In genomic region chr2:194343167-194343566, GRCh38 we compare ENCODE assay signal across 18 cellular contexts.
"Had no signal": no experiment of that assay in that cellular context is flagged by ENCODE, and none has a peak within 500 bp of the region (broad histone marks: within the 10 kb centered on the region; RNA-seq: fewer than 3 reads in every experiment).

No MANE protein-coding gene starts in this region.

- H3K4me1 Mint-ChIP-seq: activated CD4-positive, alpha-beta T cell treated with anti-CD3 and anti-CD28 coated beads, Interleukin-2, amount 10 ng/mL, durations not matched to agents 7 days and 5 days; stimulated activated naive CD8-positive, alpha-beta T cell treated with anti-CD3 and anti-CD28 coated beads, Interleukin-15, amount 100 ng/mL, for 72 hours had no signal

- H3K27ac Mint-ChIP-seq: activated CD4-positive, alpha-beta T cell treated with anti-CD3 and anti-CD28 coated beads, Interleukin-2, amount 10 ng/mL, durations not matched to agents 7 days and 5 days; activated naive CD8-positive, alpha-beta T cell; activated T-cell treated with anti-CD3 and anti-CD28 coated beads, Interleukin-2, amount 50 U/mL, for 72 hours; brain; immature natural killer cell; stimulated activated naive CD8-positive, alpha-beta T cell treated with anti-CD3 and anti-CD28 coated beads, Interleukin-15, amount 100 ng/mL, for 72 hours had no signal

- DNase-seq: activated CD4-positive, alpha-beta T cell treated with anti-CD3 and anti-CD28 coated beads, Interleukin-2, amount 10 ng/mL, durations not matched to agents 7 days and 5 days; activated CD4-positive, CD25-positive, alpha-beta regulatory T cell; activated CD8-positive, alpha-beta memory T cell treated with anti-CD3 and anti-CD28 coated beads, Interleukin-2, amount 50 U/mL, for 48 hours; activated gamma-delta T cell treated with Interleukin-2 at 50 U/mL for 16 hours; activated T-cell treated with anti-CD3 and anti-CD28 coated beads, Interleukin-2, amount 50 U/mL, for 72 hours; amygdala; cortex of kidney; effector CD4-positive, alpha-beta T cell; gastrocnemius medialis; heart left ventricle; immature natural killer cell; right lobe of liver; spleen; stimulated activated naive CD8-positive, alpha-beta T cell treated with anti-CD3 and anti-CD28 coated beads, Interleukin-15, amount 100 ng/mL, for 72 hours; upper lobe of left lung had no signal

- H3K27me3 Mint-ChIP-seq: activated CD4-positive, alpha-beta T cell treated with anti-CD3 and anti-CD28 coated beads, Interleukin-2, amount 10 ng/mL, durations not matched to agents 7 days and 5 days; activated naive CD8-positive, alpha-beta T cell; stimulated activated naive CD8-positive, alpha-beta T cell treated with anti-CD3 and anti-CD28 coated beads, Interleukin-15, amount 100 ng/mL, for 72 hours had no signal

- H3K9me3 ChIP-seq: gastrocnemius medialis, heart left ventricle, right lobe of liver, spleen, upper lobe of left lung had no signal

- H3K27me3 ChIP-seq: gastrocnemius medialis, heart left ventricle, right lobe of liver, spleen, upper lobe of left lung had no signal

- H3K27ac ChIP-seq: gastrocnemius medialis, heart left ventricle, right lobe of liver, spleen, upper lobe of left lung had no signal

- H3K9me3 Mint-ChIP-seq: activated CD4-positive, alpha-beta T cell treated with anti-CD3 and anti-CD28 coated beads, Interleukin-2, amount 10 ng/mL, durations not matched to agents 7 days and 5 days; activated T-cell treated with anti-CD3 and anti-CD28 coated beads, Interleukin-2, amount 50 U/mL, for 72 hours; brain; stimulated activated naive CD8-positive, alpha-beta T cell treated with anti-CD3 and anti-CD28 coated beads, Interleukin-15, amount 100 ng/mL, for 72 hours had no signal

- H3K4me3 Mint-ChIP-seq: activated CD4-positive, alpha-beta T cell treated with anti-CD3 and anti-CD28 coated beads, Interleukin-2, amount 10 ng/mL, durations not matched to agents 7 days and 5 days; activated naive CD8-positive, alpha-beta T cell; activated T-cell treated with anti-CD3 and anti-CD28 coated beads, Interleukin-2, amount 50 U/mL, for 72 hours; brain; immature natural killer cell; stimulated activated naive CD8-positive, alpha-beta T cell treated with anti-CD3 and anti-CD28 coated beads, Interleukin-15, amount 100 ng/mL, for 72 hours had no signal

- H3K4me1 ChIP-seq: gastrocnemius medialis, heart left ventricle, right lobe of liver, spleen, upper lobe of left lung had no signal

- ATAC-seq: activated T-cell treated with anti-CD3 and anti-CD28 coated beads, Interleukin-2, amount 50 U/mL, for 72 hours; gastrocnemius medialis; heart left ventricle; right lobe of liver; stimulated activated naive CD8-positive, alpha-beta T cell treated with anti-CD3 and anti-CD28 coated beads, Interleukin-15, amount 100 ng/mL, for 72 hours had no signal

- H3K36me3 ChIP-seq: gastrocnemius medialis, heart left ventricle, right lobe of liver, spleen, upper lobe of left lung had no signal

- H3K4me3 ChIP-seq: gastrocnemius medialis, heart left ventricle, right lobe of liver, spleen, upper lobe of left lung had no signal

- FAIRE-seq: endothelial cell of umbilical vein had no signal

- H3K36me3 Mint-ChIP-seq: activated naive CD8-positive, alpha-beta T cell; brain; immature natural killer cell had no signal
